In the genomic region with DNA sequence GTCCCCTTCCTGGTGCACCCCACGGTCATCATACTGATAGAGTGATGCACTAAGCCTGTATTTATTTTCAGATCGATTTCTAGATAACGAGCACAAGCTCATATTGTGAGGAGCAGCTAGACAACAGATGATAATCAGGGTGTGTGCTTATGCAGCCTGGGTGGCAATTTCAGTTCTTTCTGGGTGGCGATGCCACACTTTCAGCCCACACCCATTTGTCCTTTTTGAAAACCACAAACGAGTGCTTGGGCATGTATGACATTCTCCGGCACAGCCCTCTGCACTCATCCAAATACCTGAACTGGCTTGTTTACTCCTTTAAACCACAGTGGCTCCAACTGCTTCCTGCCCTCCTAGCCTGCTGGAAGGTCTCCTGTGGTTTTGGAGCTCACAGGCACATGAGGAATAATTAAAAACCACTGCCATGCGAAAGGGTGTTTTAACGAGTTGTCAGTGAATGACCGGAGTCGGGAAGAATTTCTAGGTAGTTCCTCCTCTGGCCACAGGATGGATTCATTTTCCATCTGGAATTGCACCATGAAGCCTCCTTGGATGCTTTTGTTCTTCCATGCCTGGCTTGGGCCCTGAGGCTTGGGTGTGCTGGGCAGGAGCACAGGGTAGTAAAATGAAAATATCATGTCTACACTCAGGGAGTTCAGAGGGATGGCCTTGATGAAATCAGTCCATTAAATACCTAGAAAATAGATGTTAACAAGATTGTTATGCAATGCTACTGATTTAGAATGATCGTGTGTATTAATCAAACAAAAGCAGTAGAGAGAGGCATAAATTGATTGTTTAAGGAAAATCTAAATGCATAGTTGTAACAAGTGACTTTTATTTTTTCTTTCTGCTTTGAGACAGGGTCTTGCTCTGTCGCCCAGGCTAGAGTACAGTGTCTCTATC, we compare ENCODE assay signal across 9 cellular contexts. TPM values are rescaled to one million over a fixed set of nuclear protein-coding genes. Genes with fewer than 3 reads are reported as not detected.
DNase-seq lines count a peak whose midpoint lies in the region; ATAC-seq and TF ChIP-seq lines count a peak whose summit lies in the region.
"Had no signal": no experiment of that assay in that cellular context is flagged by ENCODE, and none has a peak within 500 bp of the region (broad histone marks: within the 10 kb centered on the region; RNA-seq: fewer than 3 reads in every experiment).

No MANE protein-coding gene starts in this region.

- peak overlapping the region; percentile 11 for H3K9ac ChIP-seq in PC-3 (ENCODE audit: low read length)
- no peak overlapping the region for H3K9ac ChIP-seq in neural progenitor cell

- ATAC-seq in activated CD8-positive, alpha-beta memory T cell treated with anti-CD3 and anti-CD28 coated beads, Interleukin-2, amount 10 ng/mL, durations not matched to agents 7 days and 5 days: no peak
- ATAC-seq in PC-3: peak; percentile 75
- ATAC-seq in HG02763 (IDR thresholded peaks at IDR 0.05; ENCODE audit: unreplicated experiment): no peak
- ATAC-seq in HG03520 (IDR thresholded peaks at IDR 0.05; ENCODE audit: unreplicated experiment): no peak

- H3K36me3 Mint-ChIP-seq in activated CD8-positive, alpha-beta memory T cell treated with anti-CD3 and anti-CD28 coated beads, Interleukin-2, amount 10 ng/mL, durations not matched to agents 7 days and 5 days: no peaks in the 10 kb centered on the region
- no peaks in the 10 kb centered on the region for H3K36me3 Mint-ChIP-seq in neural progenitor cell
- H3K36me3 Mint-ChIP-seq: activated naive CD8-positive, alpha-beta T cell treated with anti-CD3 and anti-CD28 coated beads, Interleukin-2, amount 10 ng/mL, durations not matched to agents 7 days and 5 days had no signal

- H3K79me2 ChIP-seq in PC-3 (ENCODE audit: low read length) (peaks cover 12% of the 10 kb centered on the region), neural progenitor cell (ENCODE audit: low read depth) (no peaks in the 10 kb centered on the region)

- H3K27me3 Mint-ChIP-seq in activated CD8-positive, alpha-beta memory T cell treated with anti-CD3 and anti-CD28 coated beads, Interleukin-2, amount 10 ng/mL, durations not matched to agents 7 days and 5 days: peaks cover 9% of the 10 kb centered on the region
- H3K27me3 Mint-ChIP-seq in neural progenitor cell (ENCODE audit: insufficient read depth, low read depth): peaks cover 5% of the 10 kb centered on the region

- intact Hi-C loops in PC-3 (cut with micrococcal nuclease): loop anchor here (1.0 to 2.0 kb wide), 7 partner anchors 22 to 316 kb away; no protein-coding TSS in a partner anchor

- no peaks in the 10 kb centered on the region for H3K9me2 ChIP-seq in PC-3 (replicated peaks; ENCODE audit: low read length)

- H3K36me3 ChIP-seq in PC-3 (ENCODE audit: low read depth, low read length): no peaks in the 10 kb centered on the region
- H3K36me3 ChIP-seq in neural progenitor cell: no peaks in the 10 kb centered on the region

- peak overlapping the region; percentile 65 for H3K4me2 ChIP-seq in PC-3 (ENCODE audit: low read length)
- no peak overlapping the region for H3K4me2 ChIP-seq in neural progenitor cell

- peak overlapping the region; percentile 66 for H3K27ac ChIP-seq in PC-3 (ENCODE audit: low read length)
- no peak overlapping the region for H3K27ac ChIP-seq in neural progenitor cell

- peak overlapping the region; percentile 8 for H2AFZ ChIP-seq in PC-3 (ENCODE audit: low read length)
- H2AFZ ChIP-seq in neural progenitor cell (replicated peaks): no peak overlapping the region

- H3K4me3 ChIP-seq in PC-3 (ENCODE audit: low read length) (peak overlapping the region; percentile 29), neural progenitor cell (no peak overlapping the region)

- POLR2A ChIA-PET in PC-3 (lab: Charles Lee; ENCODE audit: unreplicated experiment): interaction anchor here (0.5 to 1.5 kb wide), 5 partner anchors 30 to 632 kb away, joined by 3 to 14 read pairs (median 3); no protein-coding TSS in a partner anchor

- TF ChIP-seq CTCF in PC-3 (conservative IDR thresholded peaks at IDR 0.05; ENCODE audit: low read depth, low read length): peak; percentile 94
- peak; percentile 36 for TF ChIP-seq CTCF in neural progenitor cell (IDR thresholded peaks at IDR 0.05)

- CTCF ChIA-PET in activated CD8-positive, alpha-beta memory T cell treated with anti-CD3 and anti-CD28 coated beads, Interleukin-2, amount 10 ng/mL, durations not matched to agents 7 days and 5 days (lab: Charles Lee): interaction anchor here (1.2 to 1.5 kb wide), 3 partner anchors 26 to 106 kb away, joined by 3 to 5 read pairs (median 3); no protein-coding TSS in a partner anchor
- CTCF ChIA-PET in PC-3 (lab: Charles Lee): interaction anchor here (0.5 to 2.1 kb wide), 22 partner anchors 9 to 397 kb away, joined by 3 to 21 read pairs (median 4); no protein-coding TSS in a partner anchor

- peaks cover 21% of the 10 kb centered on the region for H3F3A ChIP-seq in PC-3 (ENCODE audit: low read length, unreplicated experiment)
- peaks cover 6% of the 10 kb centered on the region for H3F3A ChIP-seq in neural progenitor cell (ENCODE audit: low read depth)

- H3K27me3 ChIP-seq in PC-3 (ENCODE audit: low read length) (no peaks in the 10 kb centered on the region), neural progenitor cell (peaks cover 5% of the 10 kb centered on the region)

- peak; percentile 42 for DNase-seq in activated CD8-positive, alpha-beta memory T cell treated with anti-CD3 and anti-CD28 coated beads, Interleukin-2, amount 10 ng/mL, durations not matched to agents 7 days and 5 days
- no peak for DNase-seq in activated CD8-positive, alpha-beta memory T cell treated with anti-CD3 and anti-CD28 coated beads, Interleukin-2, amount 50 U/mL, for 4 hours
- DNase-seq in PC-3: peak; percentile 100
- peak; percentile 65 for DNase-seq in dedifferentiated amniotic fluid mesenchymal stem cell (ENCODE audit: extremely low spot score)
- peak; percentile 47 for DNase-seq in neural progenitor cell (ENCODE audit: low spot score)
- DNase-seq in RPMI8226: no peak
- DNase-seq: activated naive CD8-positive, alpha-beta T cell treated with anti-CD3 and anti-CD28 coated beads, Interleukin-2, amount 10 ng/mL, durations not matched to agents 7 days and 5 days had no signal

- no peak overlapping the region for H3K4me3 Mint-ChIP-seq in activated CD8-positive, alpha-beta memory T cell treated with anti-CD3 and anti-CD28 coated beads, Interleukin-2, amount 10 ng/mL, durations not matched to agents 7 days and 5 days
- H3K4me3 Mint-ChIP-seq in neural progenitor cell: no peak overlapping the region
- H3K4me3 Mint-ChIP-seq: activated naive CD8-positive, alpha-beta T cell treated with anti-CD3 and anti-CD28 coated beads, Interleukin-2, amount 10 ng/mL, durations not matched to agents 7 days and 5 days had no signal

- H3K4me1 Mint-ChIP-seq in activated CD8-positive, alpha-beta memory T cell treated with anti-CD3 and anti-CD28 coated beads, Interleukin-2, amount 10 ng/mL, durations not matched to agents 7 days and 5 days: peaks cover 30% of the 10 kb centered on the region
- H3K4me1 Mint-ChIP-seq in neural progenitor cell: peaks cover 11% of the 10 kb centered on the region

- peaks cover 48% of the 10 kb centered on the region for H3K4me1 ChIP-seq in PC-3 (ENCODE audit: insufficient read depth, low read length)
- H3K4me1 ChIP-seq in neural progenitor cell: no peaks in the 10 kb centered on the region

- no TSS peak for BruUV-seq in PC-3 (replicated peaks; lab: Mats Ljungman, UMichigan)

- no peaks in the 10 kb centered on the region for H3K9me3 Mint-ChIP-seq in activated CD8-positive, alpha-beta memory T cell treated with anti-CD3 and anti-CD28 coated beads, Interleukin-2, amount 10 ng/mL, durations not matched to agents 7 days and 5 days (ENCODE audit: low read depth)
- H3K9me3 Mint-ChIP-seq in neural progenitor cell: no peaks in the 10 kb centered on the region
- H3K9me3 Mint-ChIP-seq: activated naive CD8-positive, alpha-beta T cell treated with anti-CD3 and anti-CD28 coated beads, Interleukin-2, amount 10 ng/mL, durations not matched to agents 7 days and 5 days had no signal

- H3K27ac Mint-ChIP-seq in activated CD8-positive, alpha-beta memory T cell treated with anti-CD3 and anti-CD28 coated beads, Interleukin-2, amount 10 ng/mL, durations not matched to agents 7 days and 5 days: peak overlapping the region; percentile 29
- H3K27ac Mint-ChIP-seq in neural progenitor cell: no peak overlapping the region
- H3K27ac Mint-ChIP-seq: activated naive CD8-positive, alpha-beta T cell treated with anti-CD3 and anti-CD28 coated beads, Interleukin-2, amount 10 ng/mL, durations not matched to agents 7 days and 5 days had no signal

- H3K9me3 ChIP-seq in PC-3 (ENCODE audit: low read length) (no peaks in the 10 kb centered on the region), neural progenitor cell (ENCODE audit: low read depth) (no peaks in the 10 kb centered on the region)

- no peaks in the 10 kb centered on the region for H4K20me1 ChIP-seq in PC-3 (ENCODE audit: low read length)
- H4K20me1 ChIP-seq in neural progenitor cell (ENCODE audit: low read depth): no peaks in the 10 kb centered on the region

RNA-seq across cellular contexts. Expression of gene ITGB1, which starts 52.4 kb away (rescaled TPM):
- total RNA-seq in activated CD8-positive, alpha-beta memory T cell treated with anti-CD3 and anti-CD28 coated beads, Interleukin-2, amount 10 ng/mL, durations not matched to agents 7 days and 5 days: 10 to 100 TPM; 54.2 to 59.9 TPM
- total RNA-seq in PC-3 (2014; rRNA removed) (956 and 1,010 TPM in 2 replicates), neural progenitor cell (ENCODE audit: low replicate concordance) (229 and 358 TPM in 2 replicates)

Comparison
In these comparisons a context has a peak if more than half of its experiments do, and no peak if none do; other contexts are left out.
1. DNase-seq: peak in activated CD8-positive, alpha-beta memory T cell treated with anti-CD3 and anti-CD28 coated beads, Interleukin-2, amount 10 ng/mL, durations not matched to agents 7 days and 5 days (single experiment), PC-3 (single experiment), dedifferentiated amniotic fluid mesenchymal stem cell (single experiment) and neural progenitor cell (single experiment); none in activated CD8-positive, alpha-beta memory T cell treated with anti-CD3 and anti-CD28 coated beads, Interleukin-2, amount 50 U/mL, for 4 hours (single experiment) and RPMI8226 (single experiment).